8 cellular contexts compared by ENCODE assay signal in genomic region chr2:134957477-134957876, GRCh38.
"Had no signal": no experiment of that assay in that cellular context is flagged by ENCODE, and none has a peak within 500 bp of the region (broad histone marks: within the 10 kb centered on the region; RNA-seq: fewer than 3 reads in every experiment).

No MANE protein-coding gene starts in this region.

- H3K4me3 Mint-ChIP-seq: GM23338, HFFc6 had no signal

- ATAC-seq: GM23338, HCT116, K562 had no signal

- DNase-seq: H7, HFFc6, IMR-90 had no signal

- H3K4me2 ChIP-seq: GM23338 had no signal

- H3K4me3 ChIP-seq: GM23338, HAP-1, K562 had no signal

- H3K27ac Mint-ChIP-seq: GM23338, HFFc6 had no signal

- H2AFZ ChIP-seq: GM23338 had no signal

- FAIRE-seq: K562 had no signal

- H3K9me3 ChIP-seq: HAP-1 had no signal

- H3K27ac ChIP-seq: HL-60 had no signal

- H3K9me3 Mint-ChIP-seq: GM23338, HFFc6 had no signal
